Comparison of ENCODE assay signal across 16 cellular contexts in the genomic region with DNA sequence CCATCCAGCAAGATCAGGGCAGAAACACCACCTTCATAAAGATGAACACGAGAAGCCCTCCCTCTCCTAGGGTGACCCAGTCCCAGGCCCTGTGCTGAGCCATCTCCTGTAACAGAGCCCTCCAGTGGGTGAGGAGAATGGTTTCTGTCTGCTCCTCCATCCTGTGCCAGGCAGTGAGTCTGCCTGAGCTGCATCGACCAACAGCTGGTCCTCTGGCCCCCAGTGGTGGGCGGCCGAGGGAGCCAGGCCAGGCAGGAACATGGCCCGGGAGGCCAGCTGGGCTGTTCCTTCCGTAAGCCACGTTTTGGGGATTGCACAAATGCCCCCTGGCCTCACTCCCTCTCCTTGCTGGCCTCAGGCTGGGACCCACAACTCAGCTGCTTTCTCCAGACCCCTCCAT.
DNase-seq lines count a peak whose midpoint lies in the region; ATAC-seq, FAIRE-seq and TF ChIP-seq lines count a peak whose summit lies in the region.
"Had no signal": no experiment of that assay in that cellular context is flagged by ENCODE, and none has a peak within 500 bp of the region (broad histone marks: within the 10 kb centered on the region; RNA-seq: fewer than 3 reads in every experiment).

No MANE protein-coding gene starts in this region.

- H3K9me3 ChIP-seq in right cardiac atrium (ENCODE audit: control insufficient read depth, low read length) (no peaks in the 10 kb centered on the region), HepG2 (ENCODE audit: low read length) (no peaks in the 10 kb centered on the region), prostate gland (no peaks in the 10 kb centered on the region)
- no peaks in the 10 kb centered on the region for H3K9me3 ChIP-seq in effector memory CD4-positive, alpha-beta T cell (ENCODE audit: control insufficient read depth, low read length)
- H3K9me3 ChIP-seq: A549 had no signal

- H3K79me2 ChIP-seq in HepG2 (ENCODE audit: insufficient read depth, low read length) = no peaks in the 10 kb centered on the region

- TF ChIP-seq RAD21 in HepG2 (CRISPR knock-in tag; IDR thresholded peaks at IDR 0.05) = no peak

- no TSS peak for BruUV-seq in HepG2 (replicated peaks; lab: Mats Ljungman, UMichigan)

- H3K4me2 ChIP-seq in HepG2 (ENCODE audit: low read depth, low read length) = no peak overlapping the region
- H3K4me2 ChIP-seq: A549 had no signal

- CTCF ChIA-PET in HepG2 (lab: Yijun Ruan, JAX; ENCODE audit: low intra/inter-chr PET ratio, low total read pairs) = no interaction called here

- TF ChIP-seq EP300 in HepG2 (IDR thresholded peaks at IDR 0.05; ENCODE audit: low read depth in 2 of 2, low read length in 2 of 2) = no peak
- TF ChIP-seq EP300 in HepG2 (CRISPR knock-in tag; IDR thresholded peaks at IDR 0.05; ENCODE audit: borderline replicate concordance) = no peak

- H3K36me3 ChIP-seq in HepG2 (replicated peaks in 1 of 2; ENCODE audit: control insufficient read depth in 1 of 2, insufficient read depth in 2 of 2, low read length in 2 of 2) = no peaks in the 10 kb centered on the region
- no peaks in the 10 kb centered on the region for H3K36me3 ChIP-seq in prostate gland
- H3K36me3 ChIP-seq in effector memory CD4-positive, alpha-beta T cell (ENCODE audit: control insufficient read depth, insufficient read depth, low read length) = no peaks in the 10 kb centered on the region

- H3K27me3 ChIP-seq in right cardiac atrium (ENCODE audit: control insufficient read depth, insufficient read depth) = no peaks in the 10 kb centered on the region
- H3K27me3 ChIP-seq in HepG2 (ENCODE audit: control insufficient read depth in 1 of 2, insufficient read depth in 2 of 2, low read length in 2 of 2) = no peaks in the 10 kb centered on the region
- no peaks in the 10 kb centered on the region for H3K27me3 ChIP-seq in prostate gland (replicated peaks; ENCODE audit: insufficient read depth)
- H3K27me3 ChIP-seq in effector memory CD4-positive, alpha-beta T cell (replicated peaks; ENCODE audit: control insufficient read depth, insufficient read depth, low read length, poor library complexity, severe bottlenecking) = no peaks in the 10 kb centered on the region

- peaks cover 28% of the 10 kb centered on the region for H3K4me1 ChIP-seq in right cardiac atrium (ENCODE audit: control insufficient read depth, insufficient read depth, low read length)
- H3K4me1 ChIP-seq in HepG2 (ENCODE audit: insufficient read depth, low read length) = peaks cover 9% of the 10 kb centered on the region
- no peaks in the 10 kb centered on the region for H3K4me1 ChIP-seq in prostate gland (replicated peaks)
- no peaks in the 10 kb centered on the region for H3K4me1 ChIP-seq in effector memory CD4-positive, alpha-beta T cell (ENCODE audit: control insufficient read depth, insufficient read depth, low read length, poor library complexity, severe bottlenecking)

- TF ChIP-seq CTCF in HepG2 (CRISPR knock-in tag; IDR thresholded peaks at IDR 0.05) (no peak), prostate gland (IDR thresholded peaks at IDR 0.05) (no peak)

- WGBS in right cardiac atrium = 65% methylated on average over 7 of the region's 7 CpGs
- 81% methylated on average over 5 of the region's 7 CpGs for WGBS in HepG2 (ENCODE audit: low lambda C conversion rate)
- 91% methylated on average over 7 of the region's 7 CpGs for WGBS in prostate gland

- in situ Hi-C loops in HepG2 (cut with HindIII; ENCODE audit: extremely low pct_ligation_motif_present, low pct_unique_long_range_greater_than_20kb) = no loop called here

- DNase-seq in right cardiac atrium (no peak), cardiac septum (ENCODE audit: low spot score) (no peak), HepG2 (ENCODE audit: low spot score) (no peak), prostate gland (ENCODE audit: low spot score) (no peak), OCI-M1 (lab: John Stamatoyannopoulos, UW) (no peak)
- no peak for DNase-seq in effector memory CD4-positive, alpha-beta T cell
- DNase-seq: C1 segment of cervical spinal cord, GF-D8, H7, NCI-H1105, NCI-H1694, NCI-H510A treated with DMSO at 0.1 percent for 48 hours had no signal

- H3K27ac ChIP-seq in right cardiac atrium (ENCODE audit: low read length) (no peak overlapping the region), HepG2 (ENCODE audit: extremely low read length, insufficient read depth, low read length) (no peak overlapping the region), prostate gland (peak overlapping the region; percentile 32 to 49)
- H3K27ac ChIP-seq in effector memory CD4-positive, alpha-beta T cell (ENCODE audit: insufficient read depth, low read length, poor library complexity, severe bottlenecking) = no peak overlapping the region

- FAIRE-seq in HepG2 (lab: Jason Lieb, UNC) = no peak
- FAIRE-seq: A549, GM12891 had no signal

- TF ChIP-seq POLR2A in HepG2 (IDR thresholded peaks at IDR 0.05; ENCODE audit: insufficient read depth in 1 of 2, low read depth in 2 of 2, low read length in 2 of 2) (no peak), prostate gland (IDR thresholded peaks at IDR 0.05) (no peak)

- intact Hi-C loops in right cardiac atrium (cut with DNase I) = no loop called here
- intact Hi-C loops in cardiac septum (cut with DNase I) = no loop called here
- intact Hi-C loops in HepG2 (cut with micrococcal nuclease; ENCODE audit: unreplicated experiment) = no loop called here
- intact Hi-C loops in prostate gland (cut with DNase I) = no loop called here

- H3K4me3 ChIP-seq in right cardiac atrium (ENCODE audit: low read length) (no peak overlapping the region), HepG2 (replicated peaks in 1 of 3; ENCODE audit: insufficient read depth in 1 of 3, low read depth in 2 of 3, low read length in 3 of 3) (no peak overlapping the region), prostate gland (no peak overlapping the region)
- H3K4me3 ChIP-seq in effector memory CD4-positive, alpha-beta T cell (ENCODE audit: insufficient read depth, low read depth, low read length, poor library complexity, severe bottlenecking) = no peak overlapping the region
- H3K4me3 ChIP-seq: A549 had no signal

- no peak overlapping the region for H3K9ac ChIP-seq in HepG2 (ENCODE audit: insufficient read depth, low read depth, low read length)

- H2AFZ ChIP-seq in HepG2 (ENCODE audit: low read length) = no peak overlapping the region

- POLR2A ChIA-PET in HepG2 (lab: Yijun Ruan, JAX) = no interaction called here

- ATAC-seq in right cardiac atrium = peak; percentile 12 to 40
- peak; percentile 27; the same call in 2 of the 3 replicates for ATAC-seq in HepG2
- ATAC-seq in HG03095 (IDR thresholded peaks at IDR 0.05; ENCODE audit: unreplicated experiment) = no peak
- ATAC-seq in GM18498 (IDR thresholded peaks at IDR 0.05; ENCODE audit: unreplicated experiment) = no peak

- H4K20me1 ChIP-seq in HepG2 (ENCODE audit: insufficient read depth, low read length) = no peaks in the 10 kb centered on the region

TF ChIP-seq in HepG2, 621 proteins besides CTCF, POLR2A, EP300 and RAD21 (continues in another document):
- no peak for TF ChIP-seq MXD1 (CRISPR knock-in tag; IDR thresholded peaks at IDR 0.05)
- no peak for TF ChIP-seq GABPB1 (CRISPR knock-in tag; IDR thresholded peaks at IDR 0.05)
- TF ChIP-seq ZNF3 (CRISPR knock-in tag; IDR thresholded peaks at IDR 0.05) = no peak
- TF ChIP-seq MTERF4 (CRISPR knock-in tag; IDR thresholded peaks at IDR 0.05) = no peak
- TF ChIP-seq NFYC (CRISPR knock-in tag; IDR thresholded peaks at IDR 0.05) = no peak
- no peak for TF ChIP-seq AFF4 (CRISPR knock-in tag; IDR thresholded peaks at IDR 0.05)
- no peak for TF ChIP-seq REXO4 (CRISPR knock-in tag; IDR thresholded peaks at IDR 0.05; ENCODE audit: borderline replicate concordance)
- TF ChIP-seq ZNF788 (CRISPR knock-in tag; IDR thresholded peaks at IDR 0.05; ENCODE audit: borderline replicate concordance) = no peak
- TF ChIP-seq LCORL (IDR thresholded peaks at IDR 0.05) = no peak
- TF ChIP-seq LCORL (CRISPR knock-in tag; IDR thresholded peaks at IDR 0.05) = no peak
- TF ChIP-seq MBD4 (IDR thresholded peaks at IDR 0.05; ENCODE audit: borderline replicate concordance, low read length) = no peak

Comparison
In these comparisons a context has a peak if more than half of its experiments do, and no peak if none do; other contexts are left out.
1. ATAC-seq: peak in right cardiac atrium (2 of 2) and HepG2 (single experiment); none in HG03095 (single experiment) and GM18498 (single experiment).
2. H3K27ac ChIP-seq: peak in prostate gland (2 of 2); none in right cardiac atrium (single experiment), HepG2 (single experiment) and effector memory CD4-positive, alpha-beta T cell (single experiment).